11 cellular contexts compared by ENCODE assay signal in the genomic region with DNA sequence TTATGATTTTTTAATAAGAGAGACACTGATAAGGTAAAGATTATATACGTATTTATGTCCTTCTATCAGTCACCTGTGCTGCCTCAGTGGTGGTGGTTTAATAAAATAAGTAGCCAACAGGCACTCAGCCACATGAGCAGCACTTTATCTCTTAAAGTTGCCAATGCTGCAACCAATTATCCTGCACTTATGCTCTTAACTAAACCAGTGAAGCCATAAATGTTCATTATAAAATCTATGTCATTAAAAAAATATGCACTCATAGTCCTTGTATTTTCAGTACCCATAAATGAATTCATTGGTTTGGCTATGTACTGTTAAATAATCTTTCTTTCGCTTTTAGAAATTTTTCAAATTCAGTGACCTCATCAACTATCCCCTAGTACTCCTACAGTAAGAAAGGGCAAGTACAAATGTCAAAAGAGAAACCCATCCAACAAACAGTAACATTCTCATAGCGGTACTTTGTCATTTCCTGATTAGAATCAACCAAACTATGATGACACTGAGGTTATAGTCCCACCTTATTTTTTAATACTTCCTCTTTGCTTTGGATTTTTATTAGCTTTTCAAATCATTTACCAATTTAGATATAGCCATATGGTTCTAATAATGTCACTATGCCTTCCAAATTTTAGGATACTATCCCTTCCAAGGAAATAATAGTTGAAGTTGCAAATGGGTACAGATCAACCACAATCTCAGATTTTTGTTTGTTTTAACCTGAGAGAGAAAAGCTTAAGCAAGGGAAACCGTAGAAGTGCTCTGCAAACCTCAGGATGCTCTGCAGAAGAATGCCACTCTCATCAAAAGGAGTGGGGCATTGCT.
DNase-seq lines count a peak whose midpoint lies in the region; ATAC-seq and TF ChIP-seq lines count a peak whose summit lies in the region.
"Had no signal": no experiment of that assay in that cellular context is flagged by ENCODE, and none has a peak within 500 bp of the region (broad histone marks: within the 10 kb centered on the region; RNA-seq: fewer than 3 reads in every experiment).

No MANE protein-coding gene starts in this region.

- no peak overlapping the region for H3K4me3 ChIP-seq in muscle layer of colon (ENCODE audit: low read depth in 1 of 2, low read length in 2 of 2)
- H3K4me3 ChIP-seq in coronary artery: no peak overlapping the region
- H3K4me3 ChIP-seq: body of pancreas, upper lobe of left lung had no signal

- H3K36me3 ChIP-seq in muscle layer of colon (ENCODE audit: insufficient read depth, low read length): no peaks in the 10 kb centered on the region
- H3K36me3 ChIP-seq: upper lobe of left lung had no signal

- H3K9ac ChIP-seq in muscle layer of colon (ENCODE audit: low read length): no peak overlapping the region

- peak overlapping the region; percentile 57 for H3K27ac ChIP-seq in muscle layer of colon (ENCODE audit: low read depth, low read length)
- no peak overlapping the region for H3K27ac ChIP-seq in coronary artery
- H3K27ac ChIP-seq: body of pancreas, upper lobe of left lung had no signal

- TF ChIP-seq CTCF in coronary artery (IDR thresholded peaks at IDR 0.05): no peak

- ATAC-seq in GM21447 (IDR thresholded peaks at IDR 0.05; ENCODE audit: unreplicated experiment): peak; percentile 75
- ATAC-seq in HG03558 (IDR thresholded peaks at IDR 0.05; ENCODE audit: extremely low read depth, unreplicated experiment): peak; percentile 85
- ATAC-seq: body of pancreas had no signal

- H3K9me3 ChIP-seq in muscle layer of colon (ENCODE audit: low read length): no peaks in the 10 kb centered on the region
- H3K9me3 ChIP-seq: body of pancreas, upper lobe of left lung had no signal

- H3K27me3 ChIP-seq in muscle layer of colon (ENCODE audit: control insufficient read depth in 1 of 2, insufficient read depth in 2 of 2, low read length in 2 of 2): no peaks in the 10 kb centered on the region
- H3K27me3 ChIP-seq: body of pancreas, upper lobe of left lung had no signal

- H3K4me1 ChIP-seq in muscle layer of colon (ENCODE audit: insufficient read depth, low read length): peaks cover 27% of the 10 kb centered on the region
- H3K4me1 ChIP-seq: body of pancreas had no signal

- DNase-seq in NCI-H187 treated with DMSO at 0.1 percent for 48 hours (lab: John Stamatoyannopoulos, UW) (peak; percentile 69), NCI-H187 (lab: John Stamatoyannopoulos, UW) (no peak), cortex of kidney (lab: John Stamatoyannopoulos, UW) (no peak), coronary artery (ENCODE audit: low spot score) (no peak), DMS153 treated with DMSO at 0.1 percent for 48 hours (lab: John Stamatoyannopoulos, UW; ENCODE audit: unreplicated experiment) (no peak)
- DNase-seq: body of pancreas, SW 1271, upper lobe of left lung had no signal
